Comparison of ENCODE assay signal across 11 cellular contexts in genomic region chr2:149169653-149170052, GRCh38.
DNase-seq lines count a peak whose midpoint lies in the region; ATAC-seq and TF ChIP-seq lines count a peak whose summit lies in the region.
"Had no signal": no experiment of that assay in that cellular context is flagged by ENCODE, and none has a peak within 500 bp of the region (broad histone marks: within the 10 kb centered on the region; RNA-seq: fewer than 3 reads in every experiment).

No MANE protein-coding gene starts in this region.

- ATAC-seq in activated CD8-positive, alpha-beta T cell treated with anti-CD3 and anti-CD28 coated beads for 36 hours = peak; percentile 54
- no peak for ATAC-seq in activated CD8-positive, alpha-beta T cell treated with anti-CD3 and anti-CD28 coated beads, Interleukin-2, amount 10 ng/mL, durations not matched to agents 7 days and 5 days
- peak; percentile 96 for ATAC-seq in PC-3

- H3K36me3 Mint-ChIP-seq in activated CD8-positive, alpha-beta T cell treated with anti-CD3 and anti-CD28 coated beads for 36 hours (ENCODE audit: low read depth) = no peaks in the 10 kb centered on the region
- no peaks in the 10 kb centered on the region for H3K36me3 Mint-ChIP-seq in activated CD8-positive, alpha-beta T cell treated with anti-CD3 and anti-CD28 coated beads, Interleukin-2, amount 10 ng/mL, durations not matched to agents 7 days and 5 days (ENCODE audit: low read depth)
- H3K36me3 Mint-ChIP-seq in endothelial cell (ENCODE audit: low read depth, unreplicated experiment) = no peaks in the 10 kb centered on the region
- H3K36me3 Mint-ChIP-seq in activated T-helper 2 cell treated with anti-CD3 and anti-CD28 coated beads, Interferon-gamma antibody, Interleukin-2, Interleukin-4, amounts not matched to agents 10 μg/mL and 5 μg/mL and 100 μg/mL, durations not matched to agents 14 hours and 24 hours and 36 hours (ENCODE audit: low read depth) = no peaks in the 10 kb centered on the region

- WGBS in suprapubic skin = 39% methylated on average over 4 of the region's 4 CpGs

- no peaks in the 10 kb centered on the region for H3K79me2 ChIP-seq in PC-3 (ENCODE audit: low read length)

- no peak overlapping the region for H3K9ac ChIP-seq in PC-3 (ENCODE audit: low read length)

- H3K4me3 Mint-ChIP-seq in activated CD8-positive, alpha-beta T cell treated with anti-CD3 and anti-CD28 coated beads for 36 hours = no peak overlapping the region
- no peak overlapping the region for H3K4me3 Mint-ChIP-seq in activated CD8-positive, alpha-beta T cell treated with anti-CD3 and anti-CD28 coated beads, Interleukin-2, amount 10 ng/mL, durations not matched to agents 7 days and 5 days
- H3K4me3 Mint-ChIP-seq in endothelial cell (ENCODE audit: unreplicated experiment) = no peak overlapping the region
- H3K4me3 Mint-ChIP-seq in activated T-helper 2 cell treated with anti-CD3 and anti-CD28 coated beads, Interferon-gamma antibody, Interleukin-2, Interleukin-4, amounts not matched to agents 10 μg/mL and 5 μg/mL and 100 μg/mL, durations not matched to agents 14 hours and 24 hours and 36 hours (ENCODE audit: low read depth) = no peak overlapping the region
- H3K4me3 Mint-ChIP-seq: central memory CD8-positive, alpha-beta T cell had no signal

- peaks cover 26% of the 10 kb centered on the region for H3K4me1 Mint-ChIP-seq in activated CD8-positive, alpha-beta T cell treated with anti-CD3 and anti-CD28 coated beads for 36 hours (ENCODE audit: low read depth)
- peaks cover 18% of the 10 kb centered on the region for H3K4me1 Mint-ChIP-seq in activated CD8-positive, alpha-beta T cell treated with anti-CD3 and anti-CD28 coated beads, Interleukin-2, amount 10 ng/mL, durations not matched to agents 7 days and 5 days (ENCODE audit: low read depth)
- H3K4me1 Mint-ChIP-seq in endothelial cell (ENCODE audit: unreplicated experiment) = peaks cover 5% of the 10 kb centered on the region
- H3K4me1 Mint-ChIP-seq in activated T-helper 2 cell treated with anti-CD3 and anti-CD28 coated beads, Interferon-gamma antibody, Interleukin-2, Interleukin-4, amounts not matched to agents 10 μg/mL and 5 μg/mL and 100 μg/mL, durations not matched to agents 14 hours and 24 hours and 36 hours (ENCODE audit: low read depth) = peaks cover 7% of the 10 kb centered on the region

- TF ChIP-seq POLR2A in suprapubic skin (IDR thresholded peaks at IDR 0.05) = no peak

- no peak overlapping the region for H3K27ac Mint-ChIP-seq in activated CD8-positive, alpha-beta T cell treated with anti-CD3 and anti-CD28 coated beads for 36 hours
- H3K27ac Mint-ChIP-seq in activated CD8-positive, alpha-beta T cell treated with anti-CD3 and anti-CD28 coated beads, Interleukin-2, amount 10 ng/mL, durations not matched to agents 7 days and 5 days = no peak overlapping the region
- no peak overlapping the region for H3K27ac Mint-ChIP-seq in endothelial cell (ENCODE audit: unreplicated experiment)
- no peak overlapping the region for H3K27ac Mint-ChIP-seq in activated T-helper 2 cell treated with anti-CD3 and anti-CD28 coated beads, Interferon-gamma antibody, Interleukin-2, Interleukin-4, amounts not matched to agents 10 μg/mL and 5 μg/mL and 100 μg/mL, durations not matched to agents 14 hours and 24 hours and 36 hours

- H3K27me3 Mint-ChIP-seq in activated CD8-positive, alpha-beta T cell treated with anti-CD3 and anti-CD28 coated beads for 36 hours = peaks cover 14% of the 10 kb centered on the region
- peaks cover 32% of the 10 kb centered on the region for H3K27me3 Mint-ChIP-seq in activated CD8-positive, alpha-beta T cell treated with anti-CD3 and anti-CD28 coated beads, Interleukin-2, amount 10 ng/mL, durations not matched to agents 7 days and 5 days (ENCODE audit: low read depth)
- no peaks in the 10 kb centered on the region for H3K27me3 Mint-ChIP-seq in endothelial cell (ENCODE audit: unreplicated experiment)
- H3K27me3 Mint-ChIP-seq in activated T-helper 2 cell treated with anti-CD3 and anti-CD28 coated beads, Interferon-gamma antibody, Interleukin-2, Interleukin-4, amounts not matched to agents 10 μg/mL and 5 μg/mL and 100 μg/mL, durations not matched to agents 14 hours and 24 hours and 36 hours (ENCODE audit: low read depth) = peaks cover 17% of the 10 kb centered on the region
- H3K27me3 Mint-ChIP-seq: central memory CD8-positive, alpha-beta T cell had no signal

- TF ChIP-seq EP300 in suprapubic skin (IDR thresholded peaks at IDR 0.05) = no peak

- H3K9me3 ChIP-seq in PC-3 (ENCODE audit: low read length) (no peaks in the 10 kb centered on the region), suprapubic skin (no peaks in the 10 kb centered on the region)
- H3K9me3 ChIP-seq: Peyer's patch had no signal

- peak overlapping the region; percentile 58 for H3K27ac ChIP-seq in PC-3 (ENCODE audit: low read length)
- peak overlapping the region; percentile 72 for H3K27ac ChIP-seq in suprapubic skin

- intact Hi-C loops in activated CD8-positive, alpha-beta T cell treated with anti-CD3 and anti-CD28 coated beads for 36 hours (cut with micrococcal nuclease) = no loop called here
- intact Hi-C loops in PC-3 (cut with micrococcal nuclease) = no loop called here
- intact Hi-C loops in activated T-helper 2 cell treated with anti-CD3 and anti-CD28 coated beads, Interferon-gamma antibody, Interleukin-2, Interleukin-4, amounts not matched to agents 10 μg/mL and 5 μg/mL and 100 μg/mL, durations not matched to agents 14 hours and 24 hours and 36 hours (cut with micrococcal nuclease) = no loop called here

- H3F3A ChIP-seq in PC-3 (ENCODE audit: low read length, unreplicated experiment) = no peaks in the 10 kb centered on the region

- no peaks in the 10 kb centered on the region for H3K9me2 ChIP-seq in PC-3 (replicated peaks; ENCODE audit: low read length)

- DNase-seq in activated CD8-positive, alpha-beta T cell treated with anti-CD3 and anti-CD28 coated beads for 36 hours = peak; percentile 32
- no peak for DNase-seq in activated CD8-positive, alpha-beta T cell treated with anti-CD3 and anti-CD28 coated beads, Interleukin-2, amount 10 ng/mL, durations not matched to agents 7 days and 5 days
- peak; percentile 94 for DNase-seq in PC-3
- peak; percentile 48 for DNase-seq in glomerular visceral epithelial cell (ENCODE audit: extremely low spot score)
- DNase-seq in suprapubic skin (ENCODE audit: low spot score in 2 of 2) = no peak
- DNase-seq in activated effector memory CD4-positive, alpha-beta T cell treated with Interleukin-2 at 50 U/mL for 16 hours = no peak
- DNase-seq in endothelial cell (ENCODE audit: low spot score) = no peak
- DNase-seq in activated T-helper 2 cell treated with anti-CD3 and anti-CD28 coated beads, Interferon-gamma antibody, Interleukin-2, Interleukin-4, amounts not matched to agents 10 μg/mL and 5 μg/mL and 100 μg/mL, durations not matched to agents 14 hours and 24 hours and 36 hours (ENCODE audit: low spot score) = no peak
- DNase-seq: activated CD4-positive, alpha-beta T cell treated with anti-CD3 and anti-CD28 coated beads, Interleukin-2, amount 50 U/mL, for 48 hours had no signal

- H3K4me3 ChIP-seq in PC-3 (ENCODE audit: low read length) (no peak overlapping the region), suprapubic skin (no peak overlapping the region)
- H3K4me3 ChIP-seq: Peyer's patch had no signal

- H2AFZ ChIP-seq in PC-3 (ENCODE audit: low read length) = peak overlapping the region; percentile 29; the same call in 1 of the 2 replicates

- H3K4me2 ChIP-seq in PC-3 (ENCODE audit: low read length) = peak overlapping the region; percentile 73

- POLR2A ChIA-PET in activated CD8-positive, alpha-beta T cell treated with anti-CD3 and anti-CD28 coated beads for 36 hours (lab: Charles Lee) = interaction anchor here (0.6 kb wide), 1 partner anchor 409 kb away, joined by 3 read pairs; no protein-coding TSS in a partner anchor
- POLR2A ChIA-PET in activated CD8-positive, alpha-beta T cell treated with anti-CD3 and anti-CD28 coated beads, Interleukin-2, amount 10 ng/mL, durations not matched to agents 7 days and 5 days (lab: Charles Lee) = interaction anchor here (0.5 kb wide), 1 partner anchor 48 kb away, joined by 3 read pairs; no protein-coding TSS in a partner anchor
- POLR2A ChIA-PET in PC-3 (lab: Charles Lee; ENCODE audit: unreplicated experiment) = no interaction called here

- no peaks in the 10 kb centered on the region for H4K20me1 ChIP-seq in PC-3 (ENCODE audit: low read length)

- H3K27me3 ChIP-seq in PC-3 (ENCODE audit: low read length) (no peaks in the 10 kb centered on the region), suprapubic skin (no peaks in the 10 kb centered on the region)
- H3K27me3 ChIP-seq: Peyer's patch had no signal

- no peak for TF ChIP-seq CTCF in activated CD8-positive, alpha-beta T cell treated with anti-CD3 and anti-CD28 coated beads for 36 hours (IDR thresholded peaks at IDR 0.05)
- no peak for TF ChIP-seq CTCF in PC-3 (conservative IDR thresholded peaks at IDR 0.05; ENCODE audit: low read depth, low read length)
- TF ChIP-seq CTCF in suprapubic skin (IDR thresholded peaks at IDR 0.05) = no peak
- no peak for TF ChIP-seq CTCF in endothelial cell (IDR thresholded peaks at IDR 0.05; ENCODE audit: unreplicated experiment)

- CTCF ChIA-PET in activated CD8-positive, alpha-beta T cell treated with anti-CD3 and anti-CD28 coated beads for 36 hours (lab: Charles Lee) = interaction anchor here (1.1 kb wide), 1 partner anchor 15 kb away, joined by 3 read pairs; no protein-coding TSS in a partner anchor
- CTCF ChIA-PET in activated CD8-positive, alpha-beta T cell treated with anti-CD3 and anti-CD28 coated beads, Interleukin-2, amount 10 ng/mL, durations not matched to agents 7 days and 5 days (lab: Charles Lee) = no interaction called here
- CTCF ChIA-PET in PC-3 (lab: Charles Lee) = no interaction called here

- H3K4me1 ChIP-seq in PC-3 (ENCODE audit: insufficient read depth, low read length) = peaks cover 30% of the 10 kb centered on the region
- peaks cover 27% of the 10 kb centered on the region for H3K4me1 ChIP-seq in suprapubic skin
- H3K4me1 ChIP-seq: Peyer's patch had no signal

- H3K36me3 ChIP-seq in PC-3 (ENCODE audit: low read depth, low read length) = no peaks in the 10 kb centered on the region
- H3K36me3 ChIP-seq in suprapubic skin = no peaks in the 10 kb centered on the region
- H3K36me3 ChIP-seq: Peyer's patch had no signal

- BruUV-seq in PC-3 (replicated peaks; lab: Mats Ljungman, UMichigan) = no TSS peak

- H3K9me3 Mint-ChIP-seq in activated CD8-positive, alpha-beta T cell treated with anti-CD3 and anti-CD28 coated beads for 36 hours = peaks cover 15% of the 10 kb centered on the region
- H3K9me3 Mint-ChIP-seq in activated CD8-positive, alpha-beta T cell treated with anti-CD3 and anti-CD28 coated beads, Interleukin-2, amount 10 ng/mL, durations not matched to agents 7 days and 5 days (ENCODE audit: insufficient read depth) = peaks cover 3% of the 10 kb centered on the region
- H3K9me3 Mint-ChIP-seq in endothelial cell (ENCODE audit: unreplicated experiment) = no peaks in the 10 kb centered on the region
- peaks cover 13% of the 10 kb centered on the region for H3K9me3 Mint-ChIP-seq in activated T-helper 2 cell treated with anti-CD3 and anti-CD28 coated beads, Interferon-gamma antibody, Interleukin-2, Interleukin-4, amounts not matched to agents 10 μg/mL and 5 μg/mL and 100 μg/mL, durations not matched to agents 14 hours and 24 hours and 36 hours
- H3K9me3 Mint-ChIP-seq: central memory CD8-positive, alpha-beta T cell had no signal

Comparison
In these comparisons a context has a peak if more than half of its experiments do, and no peak if none do; other contexts are left out.
1. DNase-seq: peak in activated CD8-positive, alpha-beta T cell treated with anti-CD3 and anti-CD28 coated beads for 36 hours (single experiment), PC-3 (single experiment) and glomerular visceral epithelial cell (single experiment); none in activated CD8-positive, alpha-beta T cell treated with anti-CD3 and anti-CD28 coated beads, Interleukin-2, amount 10 ng/mL, durations not matched to agents 7 days and 5 days (single experiment), suprapubic skin (0 of 2), activated effector memory CD4-positive, alpha-beta T cell treated with Interleukin-2 at 50 U/mL for 16 hours (single experiment), endothelial cell (single experiment) and activated T-helper 2 cell treated with anti-CD3 and anti-CD28 coated beads, Interferon-gamma antibody, Interleukin-2, Interleukin-4, amounts not matched to agents 10 μg/mL and 5 μg/mL and 100 μg/mL, durations not matched to agents 14 hours and 24 hours and 36 hours (single experiment).